ENCODE assay signal across 7 cellular contexts in genomic region chr3:107525954-107526305, GRCh38. TPM values are rescaled to one million over a fixed set of nuclear protein-coding genes. Genes with fewer than 3 reads are reported as not detected.
DNase-seq lines count a peak whose midpoint lies in the region; ATAC-seq lines count a peak whose summit lies in the region.

No MANE protein-coding gene starts in this region.

- no peak for DNase-seq in activated T-helper 1 cell treated with anti-CD3 and anti-CD28 coated beads, Interleukin-12 subunit alpha, Interleukin-12 subunit beta, Interleukin-2, Interleukin-4 antibody, amounts not matched to agents 30 ng/mL and 10 ng/mL and 1 ng/mL, durations not matched to agents 14 hours and 24 hours and 36 hours (ENCODE audit: low spot score)
- no peak for DNase-seq in stimulated activated naive CD8-positive, alpha-beta T cell treated with anti-CD3 and anti-CD28 coated beads, Interleukin-15, amount 100 ng/mL, for 72 hours
- DNase-seq in NCI-H2227 treated with DMSO at 0.1 percent for 48 hours (lab: John Stamatoyannopoulos, UW) (no peak), mucosa of gallbladder (ENCODE audit: low spot score) (no peak)

- H3K9me3 Mint-ChIP-seq in activated T-helper 1 cell treated with anti-CD3 and anti-CD28 coated beads, Interleukin-12 subunit alpha, Interleukin-12 subunit beta, Interleukin-2, Interleukin-4 antibody, amounts not matched to agents 30 ng/mL and 10 ng/mL and 1 ng/mL, durations not matched to agents 14 hours and 24 hours and 36 hours: no peaks in the 10 kb centered on the region
- no peaks in the 10 kb centered on the region for H3K9me3 Mint-ChIP-seq in stimulated activated naive CD8-positive, alpha-beta T cell treated with anti-CD3 and anti-CD28 coated beads, Interleukin-15, amount 100 ng/mL, for 72 hours

- H3K4me3 Mint-ChIP-seq in activated T-helper 1 cell treated with anti-CD3 and anti-CD28 coated beads, Interleukin-12 subunit alpha, Interleukin-12 subunit beta, Interleukin-2, Interleukin-4 antibody, amounts not matched to agents 30 ng/mL and 10 ng/mL and 1 ng/mL, durations not matched to agents 14 hours and 24 hours and 36 hours: peak overlapping the region; percentile 96
- H3K4me3 Mint-ChIP-seq in stimulated activated naive CD8-positive, alpha-beta T cell treated with anti-CD3 and anti-CD28 coated beads, Interleukin-15, amount 100 ng/mL, for 72 hours: peak overlapping the region; percentile 88 to 95

- intact Hi-C loops in activated T-helper 1 cell treated with anti-CD3 and anti-CD28 coated beads, Interleukin-12 subunit alpha, Interleukin-12 subunit beta, Interleukin-2, Interleukin-4 antibody, amounts not matched to agents 30 ng/mL and 10 ng/mL and 1 ng/mL, durations not matched to agents 14 hours and 24 hours and 36 hours (cut with micrococcal nuclease): loop anchor here (2.0 to 10.0 kb wide), 3 partner anchors 285 to 599 kb away; no protein-coding TSS in a partner anchor

- H3K9me3 ChIP-seq in HUES48 (ENCODE audit: control insufficient read depth, insufficient read depth, low read length): no peaks in the 10 kb centered on the region
- H3K9me3 ChIP-seq in iPS-20b (ENCODE audit: insufficient read depth, low read depth, low read length): no peaks in the 10 kb centered on the region

- peaks cover 45% of the 10 kb centered on the region for H3K4me1 Mint-ChIP-seq in activated T-helper 1 cell treated with anti-CD3 and anti-CD28 coated beads, Interleukin-12 subunit alpha, Interleukin-12 subunit beta, Interleukin-2, Interleukin-4 antibody, amounts not matched to agents 30 ng/mL and 10 ng/mL and 1 ng/mL, durations not matched to agents 14 hours and 24 hours and 36 hours (ENCODE audit: low read depth)
- peaks cover 46% of the 10 kb centered on the region for H3K4me1 Mint-ChIP-seq in stimulated activated naive CD8-positive, alpha-beta T cell treated with anti-CD3 and anti-CD28 coated beads, Interleukin-15, amount 100 ng/mL, for 72 hours

- peaks cover 4% of the 10 kb centered on the region for H3K27me3 Mint-ChIP-seq in activated T-helper 1 cell treated with anti-CD3 and anti-CD28 coated beads, Interleukin-12 subunit alpha, Interleukin-12 subunit beta, Interleukin-2, Interleukin-4 antibody, amounts not matched to agents 30 ng/mL and 10 ng/mL and 1 ng/mL, durations not matched to agents 14 hours and 24 hours and 36 hours (ENCODE audit: insufficient read depth)
- no peaks in the 10 kb centered on the region for H3K27me3 Mint-ChIP-seq in stimulated activated naive CD8-positive, alpha-beta T cell treated with anti-CD3 and anti-CD28 coated beads, Interleukin-15, amount 100 ng/mL, for 72 hours

- H3K4me1 ChIP-seq in HUES48 (ENCODE audit: control insufficient read depth, insufficient read depth, low read length) (peaks cover 10% of the 10 kb centered on the region), iPS-20b (ENCODE audit: insufficient read depth, low read length) (peaks cover 4% of the 10 kb centered on the region)

- H3K27ac ChIP-seq in HUES48 (ENCODE audit: low read depth, low read length) (no peak overlapping the region), iPS-20b (ENCODE audit: low read length) (no peak overlapping the region)

- peaks cover 30% of the 10 kb centered on the region for H3K36me3 Mint-ChIP-seq in activated T-helper 1 cell treated with anti-CD3 and anti-CD28 coated beads, Interleukin-12 subunit alpha, Interleukin-12 subunit beta, Interleukin-2, Interleukin-4 antibody, amounts not matched to agents 30 ng/mL and 10 ng/mL and 1 ng/mL, durations not matched to agents 14 hours and 24 hours and 36 hours (ENCODE audit: low read depth)

- H3K27me3 ChIP-seq in HUES48 (ENCODE audit: control insufficient read depth, insufficient read depth, low read length) (peaks cover 7% of the 10 kb centered on the region), iPS-20b (ENCODE audit: insufficient read depth, low read length) (peaks cover 17% of the 10 kb centered on the region)

- no peak for ATAC-seq in stimulated activated naive CD8-positive, alpha-beta T cell treated with anti-CD3 and anti-CD28 coated beads, Interleukin-15, amount 100 ng/mL, for 72 hours
- no peak for ATAC-seq in HG03108 (IDR thresholded peaks at IDR 0.05; ENCODE audit: unreplicated experiment)

- H3K36me3 ChIP-seq in HUES48 (ENCODE audit: control insufficient read depth, insufficient read depth, low read length): peaks cover 28% of the 10 kb centered on the region
- H3K36me3 ChIP-seq in iPS-20b (ENCODE audit: insufficient read depth, low read depth, low read length): peaks cover 11% of the 10 kb centered on the region

- H3K27ac Mint-ChIP-seq in activated T-helper 1 cell treated with anti-CD3 and anti-CD28 coated beads, Interleukin-12 subunit alpha, Interleukin-12 subunit beta, Interleukin-2, Interleukin-4 antibody, amounts not matched to agents 30 ng/mL and 10 ng/mL and 1 ng/mL, durations not matched to agents 14 hours and 24 hours and 36 hours: peak overlapping the region; percentile 94
- H3K27ac Mint-ChIP-seq in stimulated activated naive CD8-positive, alpha-beta T cell treated with anti-CD3 and anti-CD28 coated beads, Interleukin-15, amount 100 ng/mL, for 72 hours: peak overlapping the region; percentile 38 to 95

- H3K9ac ChIP-seq in HUES48 (ENCODE audit: low read depth, low read length) (0 out of 2 replicates have a peak overlapping the region, but pooled peaks have one; percentile 58), iPS-20b (ENCODE audit: low read depth, low read length) (peak overlapping the region; percentile 83; the same call in 1 of the 2 replicates)

- H3K4me3 ChIP-seq in HUES48 (ENCODE audit: low read depth, low read length) (peak overlapping the region; percentile 86), iPS-20b (ENCODE audit: low read length) (peak overlapping the region; percentile 94)

RNA-seq across cellular contexts. Expression of gene BBX, which starts 3.2 kb away (rescaled TPM):
- 38.1 and 45.1 TPM in 2 replicates for total RNA-seq in activated T-helper 1 cell treated with anti-CD3 and anti-CD28 coated beads, Interleukin-12 subunit alpha, Interleukin-12 subunit beta, Interleukin-2, Interleukin-4 antibody, amounts not matched to agents 30 ng/mL and 10 ng/mL and 1 ng/mL, durations not matched to agents 14 hours and 24 hours and 36 hours
- total RNA-seq in mucosa of gallbladder: 94.4 TPM
